ENCODE assay signal across 8 cellular contexts in genomic region chr12:131949431-131950181, GRCh38. TPM values are rescaled to one million over a fixed set of nuclear protein-coding genes. Genes with fewer than 3 reads are reported as not detected.
A peak's percentile ranks its signal among the peaks of the same experiment; 100 is the strongest.
DNase-seq lines count a peak whose midpoint lies in the region; ATAC-seq, FAIRE-seq and TF ChIP-seq lines count a peak whose summit lies in the region.

EP400 (plus strand) TSS chr12:131949942; CDS start chr12:131960620, 10,678 bp downstream.

- peak within 1 kb of the TSS; percentile 75 to 98 for H3K9ac ChIP-seq in colonic mucosa (ENCODE audit: low read depth in 2 of 2, low read length in 2 of 2)

- intact Hi-C loops in colonic mucosa (cut with DNase I) = loop anchor here (10.0 kb wide), 2 partner anchors 55 to 95 kb away; partner anchors contain the start of gene ULK1

- H3K4me3 ChIP-seq in BE2C (ENCODE audit: low read depth, low read length) (peak within 1 kb of the TSS; percentile 92), colonic mucosa (peak within 1 kb of the TSS; percentile 100)

- H3K4me1 ChIP-seq in BE2C (no peaks in the 10 kb centered on the region), colonic mucosa (no peaks in the 10 kb centered on the region)

- H3K9me3 ChIP-seq in BE2C = no peaks in the 10 kb centered on the region
- H3K9me3 ChIP-seq in colonic mucosa = no peaks in the 10 kb centered on the region

- FAIRE-seq in GM19239 (lab: Jason Lieb, UNC) = peak; percentile 33

- DNase-seq in BE2C (peak; percentile 97), GM19239 (ENCODE audit: insufficient read length, low spot score) (peak; percentile 96), NCI-H524 treated with DMSO at 0.1 percent for 48 hours (lab: John Stamatoyannopoulos, UW) (peak; percentile 46), colonic mucosa (peak; percentile 96), left lobe of liver (ENCODE audit: low spot score) (peak; percentile 95)
- DNase-seq in activated CD4-positive, alpha-beta T cell treated with anti-CD3 and anti-CD28 coated beads for 48 hours = peak; percentile 97
- peak; percentile 95 to 98 for DNase-seq in stimulated activated CD4-positive, alpha-beta T cell treated with anti-CD3 and anti-CD28 coated beads, Interleukin-2, amount 100 ng/mL, for 24 hours

- H3K36me3 ChIP-seq in BE2C (peaks cover 3% of the 10 kb centered on the region), colonic mucosa (no peaks in the 10 kb centered on the region)

- peak within 1 kb of the TSS; percentile 68 for H3K27ac ChIP-seq in colonic mucosa

- ATAC-seq in HG03457 (IDR thresholded peaks at IDR 0.05; ENCODE audit: unreplicated experiment) (peak; percentile 76), left lobe of liver (peak; percentile 97)

- TF ChIP-seq CTCF in BE2C (IDR thresholded peaks at IDR 0.05; ENCODE audit: low read depth, low read length) = peak; percentile 35
- TF ChIP-seq CTCF in colonic mucosa (IDR thresholded peaks at IDR 0.05) = peak; percentile 31

- H3K27me3 ChIP-seq in BE2C (no peaks in the 10 kb centered on the region), colonic mucosa (no peaks in the 10 kb centered on the region)

RNA-seq across cellular contexts. Expression of gene EP400, which starts in this region (rescaled TPM):
- 50.5 TPM for polyA plus RNA-seq in BE2C (2012; ENCODE audit: insufficient read depth, insufficient read length, low read depth)
- total RNA-seq in colonic mucosa = 10 to 100 TPM; 23.3 to 39.0 TPM
- 14.3 TPM for total RNA-seq in left lobe of liver

Comparison
In these comparisons a context has a peak if more than half of its experiments do, and no peak if none do; other contexts are left out.
1. Peak in every context shown above with its lines: DNase-seq, ATAC-seq, H3K4me3 ChIP-seq and H3K27ac ChIP-seq.
2. DNase-seq: peak in every context shown above with its lines; median percentile 97 in BE2C; 97 in activated CD4-positive, alpha-beta T cell treated with anti-CD3 and anti-CD28 coated beads for 48 hours; 96 in stimulated activated CD4-positive, alpha-beta T cell treated with anti-CD3 and anti-CD28 coated beads, Interleukin-2, amount 100 ng/mL, for 24 hours; 96 in GM19239; 96 in colonic mucosa; 95 in left lobe of liver; 46 in NCI-H524 treated with DMSO at 0.1 percent for 48 hours.